Comparison of ENCODE assay signal across 10 cellular contexts in the genomic region with DNA sequence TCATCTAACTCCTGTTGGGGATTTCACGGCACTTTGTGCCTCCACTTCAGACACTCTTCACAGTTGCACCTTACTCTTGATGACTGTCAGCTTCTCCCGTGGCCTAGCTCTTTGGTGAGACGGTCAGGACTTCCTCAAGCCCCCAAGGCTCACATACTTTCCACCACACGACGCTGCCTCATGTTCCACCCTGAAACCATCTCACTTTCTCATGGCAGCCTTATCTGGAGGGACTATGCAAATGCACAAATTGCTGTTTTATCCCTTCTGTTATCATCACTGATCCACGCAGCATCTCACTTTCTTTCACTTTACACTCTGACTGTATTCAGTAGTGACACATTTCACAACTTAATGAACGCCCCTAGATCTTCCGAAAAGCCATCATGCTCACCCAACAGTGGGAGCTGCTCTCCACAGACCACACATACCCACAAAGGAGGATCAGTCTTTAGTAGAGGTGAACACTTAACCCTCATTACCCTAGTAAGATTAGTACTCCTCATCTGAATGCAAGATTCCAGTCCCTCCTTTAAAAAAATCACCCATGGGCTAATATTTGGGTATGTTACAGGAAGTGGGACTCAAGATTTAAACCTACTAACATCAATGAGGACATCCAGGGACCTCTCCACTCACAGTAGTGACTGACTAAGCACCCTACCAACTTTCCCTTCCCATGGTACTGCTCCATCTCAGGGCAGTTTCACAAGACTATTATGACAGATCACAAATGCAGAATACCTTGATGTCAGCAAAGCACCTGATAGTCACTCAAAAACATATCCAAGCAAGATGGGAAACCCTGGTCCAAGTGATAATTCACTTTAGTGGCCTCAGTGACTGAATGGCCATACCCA. TPM values are rescaled to one million over a fixed set of nuclear protein-coding genes. Genes with fewer than 3 reads are reported as not detected.
A peak's percentile ranks its signal among the peaks of the same experiment; 100 is the strongest.
DNase-seq lines count a peak whose midpoint lies in the region; ATAC-seq and TF ChIP-seq lines count a peak whose summit lies in the region.
"Had no signal": no experiment of that assay in that cellular context is flagged by ENCODE, and none has a peak within 500 bp of the region (broad histone marks: within the 10 kb centered on the region; RNA-seq: fewer than 3 reads in every experiment).

No MANE protein-coding gene starts in this region.

- peak overlapping the region; percentile 79 for H3K4me3 Mint-ChIP-seq in T-helper 2 cell treated with Interferon-gamma antibody and Interleukin-4, amounts not matched to agents 5 μg/mL and 100 μg/mL, for 36 hours
- peak overlapping the region; percentile 83 for H3K4me3 Mint-ChIP-seq in natural killer cell treated with Interleukin-12 subunit alpha and Interleukin-12 subunit beta and Interleukin-15 and Interleukin-18, amount 100 ng/mL, for 72 hours
- H3K4me3 Mint-ChIP-seq: dendritic cell treated with granulocyte-macrophage colony-stimulating factor and Interleukin-4, amounts not matched to agents 40 ng/mL and 50 ng/mL, for 4 days had no signal

- H3K9me3 Mint-ChIP-seq in T-helper 2 cell treated with Interferon-gamma antibody and Interleukin-4, amounts not matched to agents 5 μg/mL and 100 μg/mL, for 36 hours = no peaks in the 10 kb centered on the region
- no peaks in the 10 kb centered on the region for H3K9me3 Mint-ChIP-seq in natural killer cell treated with Interleukin-12 subunit alpha and Interleukin-12 subunit beta and Interleukin-15 and Interleukin-18, amount 100 ng/mL, for 72 hours
- H3K9me3 Mint-ChIP-seq: dendritic cell treated with granulocyte-macrophage colony-stimulating factor and Interleukin-4, amounts not matched to agents 40 ng/mL and 50 ng/mL, for 4 days had no signal

- ATAC-seq in GM18505 (IDR thresholded peaks at IDR 0.05; ENCODE audit: unreplicated experiment) (peak; percentile 76), HG02588 (IDR thresholded peaks at IDR 0.05; ENCODE audit: unreplicated experiment) (peak; percentile 69)
- ATAC-seq in natural killer cell treated with Interleukin-12 subunit alpha and Interleukin-12 subunit beta and Interleukin-15 and Interleukin-18, amount 100 ng/mL, for 72 hours = peak; percentile 87 to 91

- H3K4me1 Mint-ChIP-seq in T-helper 2 cell treated with Interferon-gamma antibody and Interleukin-4, amounts not matched to agents 5 μg/mL and 100 μg/mL, for 36 hours (ENCODE audit: low read depth) = peaks cover 65% of the 10 kb centered on the region
- peaks cover 35 to 64% of the 10 kb centered on the region in 2 donors for H3K4me1 Mint-ChIP-seq in natural killer cell treated with Interleukin-12 subunit alpha and Interleukin-12 subunit beta and Interleukin-15 and Interleukin-18, amount 100 ng/mL, for 72 hours (ENCODE audit: low read depth in 2 of 2)

- peaks cover 44% of the 10 kb centered on the region for H3K36me3 Mint-ChIP-seq in T-helper 2 cell treated with Interferon-gamma antibody and Interleukin-4, amounts not matched to agents 5 μg/mL and 100 μg/mL, for 36 hours (ENCODE audit: low read depth)
- H3K36me3 Mint-ChIP-seq in natural killer cell treated with Interleukin-12 subunit alpha and Interleukin-12 subunit beta and Interleukin-15 and Interleukin-18, amount 100 ng/mL, for 72 hours = peaks cover 5% of the 10 kb centered on the region

- DNase-seq in T-helper 2 cell treated with Interferon-gamma antibody and Interleukin-4, amounts not matched to agents 5 μg/mL and 100 μg/mL, for 36 hours (ENCODE audit: low spot score) = peak; percentile 79
- peak; percentile 75 for DNase-seq in natural killer cell treated with Interleukin-12 subunit alpha and Interleukin-12 subunit beta and Interleukin-15 and Interleukin-18, amount 100 ng/mL, for 72 hours (ENCODE audit: low spot score)
- DNase-seq in germinal center (ENCODE audit: low spot score) = no peak
- no peak for DNase-seq in NCI-H1436 (lab: John Stamatoyannopoulos, UW)
- no peak for DNase-seq in UCSD-AML1 (lab: John Stamatoyannopoulos, UW; ENCODE audit: unreplicated experiment)
- no peak for DNase-seq in hippocampal formation (lab: John Stamatoyannopoulos, UW)
- DNase-seq: ovary had no signal

- no peak for TF ChIP-seq POLR2A in GM18505 (IDR thresholded peaks at IDR 0.05; ENCODE audit: borderline replicate concordance, extremely low read depth, insufficient read depth, insufficient read length)

- no peaks in the 10 kb centered on the region for H3K27me3 Mint-ChIP-seq in T-helper 2 cell treated with Interferon-gamma antibody and Interleukin-4, amounts not matched to agents 5 μg/mL and 100 μg/mL, for 36 hours (ENCODE audit: low read depth)
- no peaks in the 10 kb centered on the region for H3K27me3 Mint-ChIP-seq in natural killer cell treated with Interleukin-12 subunit alpha and Interleukin-12 subunit beta and Interleukin-15 and Interleukin-18, amount 100 ng/mL, for 72 hours
- H3K27me3 Mint-ChIP-seq: dendritic cell treated with granulocyte-macrophage colony-stimulating factor and Interleukin-4, amounts not matched to agents 40 ng/mL and 50 ng/mL, for 4 days had no signal

- peak overlapping the region; percentile 93 for H3K27ac Mint-ChIP-seq in T-helper 2 cell treated with Interferon-gamma antibody and Interleukin-4, amounts not matched to agents 5 μg/mL and 100 μg/mL, for 36 hours
- H3K27ac Mint-ChIP-seq in natural killer cell treated with Interleukin-12 subunit alpha and Interleukin-12 subunit beta and Interleukin-15 and Interleukin-18, amount 100 ng/mL, for 72 hours = peak overlapping the region in 1 of 2 donors; percentile 88
- H3K27ac Mint-ChIP-seq: dendritic cell treated with granulocyte-macrophage colony-stimulating factor and Interleukin-4, amounts not matched to agents 40 ng/mL and 50 ng/mL, for 4 days had no signal

RNA-seq across cellular contexts. Expression of a gene that starts 35.4 kb away (rescaled TPM):
- 100 to 1,000 TPM; 273 to 443 TPM for total RNA-seq in natural killer cell treated with Interleukin-12 subunit alpha and Interleukin-12 subunit beta and Interleukin-15 and Interleukin-18, amount 100 ng/mL, for 72 hours

Comparison
In these comparisons a context has a peak if more than half of its experiments do, and no peak if none do; other contexts are left out.
1. DNase-seq: peak in T-helper 2 cell treated with Interferon-gamma antibody and Interleukin-4, amounts not matched to agents 5 μg/mL and 100 μg/mL, for 36 hours (single experiment) and natural killer cell treated with Interleukin-12 subunit alpha and Interleukin-12 subunit beta and Interleukin-15 and Interleukin-18, amount 100 ng/mL, for 72 hours (single experiment); none in germinal center (single experiment), NCI-H1436 (single experiment), UCSD-AML1 (single experiment) and hippocampal formation (0 of 2).
2. Peak in every context shown above with its lines, with median percentiles within 50 percentile points of each other: ATAC-seq.